8 cellular contexts compared by ENCODE assay signal in the genomic region with DNA sequence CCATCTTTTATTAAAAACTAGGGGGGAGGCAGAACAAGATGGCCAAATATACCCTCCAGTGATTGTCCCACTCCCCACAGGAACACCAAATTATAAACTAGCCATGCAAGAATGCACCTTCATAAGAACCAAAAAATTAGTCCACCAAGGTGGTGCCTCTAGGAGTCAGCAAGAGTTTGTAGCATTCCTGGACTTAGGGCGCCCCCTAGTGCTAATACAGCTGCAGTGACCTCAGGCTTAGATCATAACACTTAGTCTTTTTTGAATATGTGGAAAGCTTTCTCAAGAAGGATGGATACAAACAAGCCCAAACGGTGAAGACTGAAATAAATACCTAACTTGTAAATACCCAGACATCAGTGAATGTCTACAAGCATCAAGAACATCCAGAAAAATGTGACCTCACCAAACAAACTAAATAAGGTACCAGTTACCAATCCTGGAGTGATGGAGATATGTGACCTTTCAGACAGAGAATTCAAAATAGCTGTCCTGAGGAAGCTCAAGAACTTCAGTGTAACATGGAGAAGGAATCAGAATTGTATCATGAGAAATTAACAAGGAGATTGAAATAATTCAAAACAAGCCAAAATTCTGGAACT. TPM values are rescaled to one million over a fixed set of nuclear protein-coding genes. Genes with fewer than 3 reads are reported as not detected.
DNase-seq lines count a peak whose midpoint lies in the region; ATAC-seq and TF ChIP-seq lines count a peak whose summit lies in the region.

No MANE protein-coding gene starts in this region.

- H3K4me1 ChIP-seq in left ventricle myocardium inferior (no peaks in the 10 kb centered on the region), sigmoid colon (no peaks in the 10 kb centered on the region)

- peak; percentile 97 for ATAC-seq in GM18498 (IDR thresholded peaks at IDR 0.05; ENCODE audit: unreplicated experiment)
- peak; percentile 98 for ATAC-seq in HG02798 (IDR thresholded peaks at IDR 0.05; ENCODE audit: poor library complexity, unreplicated experiment)

- H3K4me3 ChIP-seq in left ventricle myocardium inferior (no peak overlapping the region), sigmoid colon (no peak overlapping the region)

- peak; percentile 54 for DNase-seq in NCI-H146 (lab: John Stamatoyannopoulos, UW)
- peak; percentile 45 to 83 (median 69) for DNase-seq in T-helper 1 cell
- DNase-seq in amniotic epithelial cell (ENCODE audit: low read depth): peak; percentile 66
- peak; percentile 65 for DNase-seq in left ventricle myocardium inferior
- DNase-seq in sigmoid colon: peak; percentile 79
- DNase-seq in mesenteric fat pad (ENCODE audit: low spot score): no peak

- no peak for TF ChIP-seq POLR2A in sigmoid colon (IDR thresholded peaks at IDR 0.05)

- 0 to 5% methylated on average over 2 of the region's 2 CpGs for WGBS in sigmoid colon, 2 donors

- H3K36me3 ChIP-seq in left ventricle myocardium inferior (peaks cover 65% of the 10 kb centered on the region), sigmoid colon (peaks cover 0 to 70% (median 2%) of the 10 kb centered on the region in 4 donors)

- H3K9me3 ChIP-seq in left ventricle myocardium inferior (replicated peaks): no peaks in the 10 kb centered on the region
- no peaks in the 10 kb centered on the region for H3K9me3 ChIP-seq in sigmoid colon

- intact Hi-C loops in left ventricle myocardium inferior (cut with micrococcal nuclease) (no loop called here), sigmoid colon (cut with DNase I) (loop anchor here (5.0 kb wide), 1 partner anchor 557 kb away; no protein-coding TSS in a partner anchor)

- TF ChIP-seq CTCF in left ventricle myocardium inferior (IDR thresholded peaks at IDR 0.05; ENCODE audit: borderline replicate concordance) (peak; percentile 93), sigmoid colon (IDR thresholded peaks at IDR 0.05) (peak; percentile 59 to 84 (median 72))

- no peaks in the 10 kb centered on the region for H3K27me3 ChIP-seq in left ventricle myocardium inferior (ENCODE audit: low read depth)
- H3K27me3 ChIP-seq in sigmoid colon: no peaks in the 10 kb centered on the region

- no peak for TF ChIP-seq EP300 in sigmoid colon (IDR thresholded peaks at IDR 0.05)

- no peak overlapping the region for H3K27ac ChIP-seq in left ventricle myocardium inferior (replicated peaks)
- H3K27ac ChIP-seq in sigmoid colon: no peak overlapping the region

RNA-seq across cellular contexts. Expression of a gene that starts 19.3 kb away (rescaled TPM):
- 28.5 TPM for total RNA-seq in left ventricle myocardium inferior
- 10 to 100 TPM; 22.8 to 34.1 (median 28.5) TPM for total RNA-seq in sigmoid colon
- 10 to 100 TPM; 20.4 to 22.7 (median 22.5) TPM for polyA plus RNA-seq in sigmoid colon
- total RNA-seq in mesenteric fat pad: 54.5 TPM

RNA-seq across cellular contexts. Expression of a gene that starts 19.4 kb away (rescaled TPM):
- total RNA-seq in left ventricle myocardium inferior: 14.1 TPM
- 10 to 100 TPM in 2 of 4 donors, 1 to 10 TPM in 2; 7.8 to 14.6 (median 9.9) TPM for total RNA-seq in sigmoid colon
- 1 to 10 TPM; 3.0 to 4.0 (median 3.0) TPM for polyA plus RNA-seq in sigmoid colon
- total RNA-seq in mesenteric fat pad: 4.2 TPM
